1 cellular context compared by ENCODE assay signal in genomic region chr6:140360651-140361050, GRCh38.
TF ChIP-seq lines count a peak whose summit lies in the region.

No MANE protein-coding gene starts in this region.

TF ChIP-seq in SK-N-SH, 30 proteins besides CTCF, POLR2A, EP300 and RAD21 (continued from another document):
- TF ChIP-seq TCF12 (IDR thresholded peaks at IDR 0.05) = no peak
- no peak for TF ChIP-seq SIN3A (IDR thresholded peaks at IDR 0.05; ENCODE audit: borderline replicate concordance, low read depth, low read length)
- TF ChIP-seq FOXJ3 (CRISPR knock-in tag; IDR thresholded peaks at IDR 0.05) = no peak
- TF ChIP-seq GATA2 (CRISPR knock-in tag; IDR thresholded peaks at IDR 0.05) = no peak
- TF ChIP-seq NRF1 (IDR thresholded peaks at IDR 0.05; ENCODE audit: low read depth, low read length) = no peak
- no peak for TF ChIP-seq NFIC (IDR thresholded peaks at IDR 0.05; ENCODE audit: borderline replicate concordance)
- no peak for TF ChIP-seq YY1 (IDR thresholded peaks at IDR 0.05; ENCODE audit: low read depth)
- TF ChIP-seq MXI1 (IDR thresholded peaks at IDR 0.05; ENCODE audit: low read depth, low read length) = no peak
- no peak for TF ChIP-seq SMC3 (IDR thresholded peaks at IDR 0.05; ENCODE audit: low read depth, low read length)
- TF ChIP-seq FOXM1 (IDR thresholded peaks at IDR 0.05; ENCODE audit: low read depth) = no peak
- TF ChIP-seq ELF1 (IDR thresholded peaks at IDR 0.05) = no peak
- TF ChIP-seq USF1 (IDR thresholded peaks at IDR 0.05; ENCODE audit: borderline replicate concordance, low read depth) = no peak
- TF ChIP-seq USF2 (IDR thresholded peaks at IDR 0.05; ENCODE audit: borderline replicate concordance, low read depth, low read length) = no peak
- TF ChIP-seq RXRA (IDR thresholded peaks at IDR 0.05; ENCODE audit: borderline replicate concordance, low read depth) = no peak
